In the genomic region with DNA sequence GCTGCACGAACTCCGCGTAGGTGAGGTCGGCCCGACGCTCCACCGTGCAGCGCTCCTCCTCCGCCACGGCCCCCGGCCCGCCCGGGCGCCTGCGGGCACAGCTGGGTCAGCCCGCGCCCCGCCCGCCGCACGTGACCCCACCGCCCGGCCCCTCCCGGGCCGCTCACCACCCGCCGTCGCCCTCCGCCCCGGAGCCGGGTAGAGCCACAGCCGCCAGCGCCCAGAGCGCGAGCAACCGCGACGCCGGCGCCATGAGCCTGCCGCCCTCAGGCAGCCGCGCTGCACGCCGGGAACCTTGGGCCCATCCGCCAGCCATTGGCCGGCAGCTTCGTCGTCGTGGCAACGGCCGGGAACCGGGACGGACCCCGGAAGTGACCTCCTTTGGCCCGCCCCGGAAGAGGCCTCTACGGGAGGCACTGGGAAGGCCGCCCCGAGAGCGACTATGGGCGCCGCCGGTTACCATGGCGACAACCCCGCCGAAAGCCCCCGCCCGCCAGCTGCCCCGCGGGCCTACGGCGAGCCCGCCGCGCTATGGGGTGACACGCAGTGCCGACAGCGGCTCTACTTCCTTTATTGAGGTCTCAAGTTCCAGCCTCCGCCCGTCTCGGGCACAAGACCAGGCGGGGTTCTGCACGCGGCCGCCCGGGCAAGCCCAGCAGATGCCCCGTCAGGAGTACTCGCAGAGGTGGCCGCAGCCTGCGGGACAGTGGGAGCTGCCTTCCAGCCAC, we compare ENCODE assay signal across 1 cellular context.
TF ChIP-seq lines count a peak whose summit lies in the region.

A gene with protein sequence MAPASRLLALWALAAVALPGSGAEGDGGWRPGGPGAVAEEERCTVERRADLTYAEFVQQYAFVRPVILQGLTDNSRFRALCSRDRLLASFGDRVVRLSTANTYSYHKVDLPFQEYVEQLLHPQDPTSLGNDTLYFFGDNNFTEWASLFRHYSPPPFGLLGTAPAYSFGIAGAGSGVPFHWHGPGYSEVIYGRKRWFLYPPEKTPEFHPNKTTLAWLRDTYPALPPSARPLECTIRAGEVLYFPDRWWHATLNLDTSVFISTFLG (minus strand): TSS at position 268 of the 728 bp plus-strand sequence. CDS start 15 bp downstream, at position 253.

TF ChIP-seq in HEK293, 187 proteins besides CTCF, POLR2A, EP300 and RAD21 (continued from another document and continues in another):
- TF ChIP-seq, protein P1, sequence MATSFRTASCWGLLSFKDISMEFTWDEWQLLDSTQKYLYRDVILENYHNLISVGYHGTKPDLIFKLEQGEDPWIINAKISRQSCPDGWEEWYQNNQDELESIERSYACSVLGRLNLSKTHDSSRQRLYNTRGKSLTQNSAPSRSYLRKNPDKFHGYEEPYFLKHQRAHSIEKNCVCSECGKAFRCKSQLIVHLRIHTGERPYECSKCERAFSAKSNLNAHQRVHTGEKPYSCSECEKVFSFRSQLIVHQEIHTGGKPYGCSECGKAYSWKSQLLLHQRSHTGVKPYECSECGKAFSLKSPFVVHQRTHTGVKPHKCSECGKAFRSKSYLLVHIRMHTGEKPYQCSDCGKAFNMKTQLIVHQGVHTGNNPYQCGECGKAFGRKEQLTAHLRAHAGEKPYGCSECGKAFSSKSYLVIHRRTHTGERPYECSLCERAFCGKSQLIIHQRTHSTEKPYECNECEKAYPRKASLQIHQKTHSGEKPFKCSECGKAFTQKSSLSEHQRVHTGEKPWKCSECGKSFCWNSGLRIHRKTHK (tag by site-specific recombination; IDR thresholded peaks at IDR 0.05) = no peak
- TF ChIP-seq YY1 (tag by site-specific recombination; IDR thresholded peaks at IDR 0.05) = peak; percentile 84
- no peak for TF ChIP-seq EGR2 (tag by site-specific recombination; IDR thresholded peaks at IDR 0.05; ENCODE audit: low read depth)
- peak; percentile 70 for TF ChIP-seq KLF7 (tag by site-specific recombination; IDR thresholded peaks at IDR 0.05; ENCODE audit: borderline replicate concordance)
- TF ChIP-seq ZNF561 (tag by site-specific recombination; IDR thresholded peaks at IDR 0.05; ENCODE audit: borderline replicate concordance) = peak; percentile 98
- no peak for TF ChIP-seq ZNF777 (tag by site-specific recombination; IDR thresholded peaks at IDR 0.05; ENCODE audit: borderline replicate concordance)
- peak; percentile 45 for TF ChIP-seq WT1 (tag by site-specific recombination; IDR thresholded peaks at IDR 0.05)
- 0 out of 2 replicates have a peak, but pooled peaks have one; percentile 3 for TF ChIP-seq ZBTB48 (tag by site-specific recombination; IDR thresholded peaks at IDR 0.05)
- peak; percentile 95 for TF ChIP-seq SP2 (tag by site-specific recombination; IDR thresholded peaks at IDR 0.05)
- no peak for TF ChIP-seq FEZF1 (tag by site-specific recombination; IDR thresholded peaks at IDR 0.05)
- TF ChIP-seq, protein P2, sequence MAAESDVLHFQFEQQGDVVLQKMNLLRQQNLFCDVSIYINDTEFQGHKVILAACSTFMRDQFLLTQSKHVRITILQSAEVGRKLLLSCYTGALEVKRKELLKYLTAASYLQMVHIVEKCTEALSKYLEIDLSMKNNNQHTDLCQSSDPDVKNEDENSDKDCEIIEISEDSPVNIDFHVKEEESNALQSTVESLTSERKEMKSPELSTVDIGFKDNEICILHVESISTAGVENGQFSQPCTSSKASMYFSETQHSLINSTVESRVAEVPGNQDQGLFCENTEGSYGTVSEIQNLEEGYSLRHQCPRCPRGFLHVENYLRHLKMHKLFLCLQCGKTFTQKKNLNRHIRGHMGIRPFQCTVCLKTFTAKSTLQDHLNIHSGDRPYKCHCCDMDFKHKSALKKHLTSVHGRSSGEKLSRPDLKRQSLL (tag by site-specific recombination; IDR thresholded peaks at IDR 0.05) = peak; percentile 92
- TF ChIP-seq, protein P3, sequence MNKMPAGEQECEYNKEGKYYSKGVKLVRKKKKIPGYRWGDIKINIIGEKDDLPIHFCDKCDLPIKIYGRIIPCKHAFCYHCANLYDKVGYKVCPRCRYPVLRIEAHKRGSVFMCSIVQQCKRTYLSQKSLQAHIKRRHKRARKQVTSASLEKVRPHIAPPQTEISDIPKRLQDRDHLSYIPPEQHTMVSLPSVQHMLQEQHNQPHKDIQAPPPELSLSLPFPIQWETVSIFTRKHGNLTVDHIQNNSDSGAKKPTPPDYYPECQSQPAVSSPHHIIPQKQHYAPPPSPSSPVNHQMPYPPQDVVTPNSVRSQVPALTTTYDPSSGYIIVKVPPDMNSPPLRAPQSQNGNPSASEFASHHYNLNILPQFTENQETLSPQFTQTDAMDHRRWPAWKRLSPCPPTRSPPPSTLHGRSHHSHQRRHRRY (tag by site-specific recombination; IDR thresholded peaks at IDR 0.05) = no peak
- TF ChIP-seq SP3 (tag by site-specific recombination; IDR thresholded peaks at IDR 0.05) = peak; percentile 89
- TF ChIP-seq, protein P4, sequence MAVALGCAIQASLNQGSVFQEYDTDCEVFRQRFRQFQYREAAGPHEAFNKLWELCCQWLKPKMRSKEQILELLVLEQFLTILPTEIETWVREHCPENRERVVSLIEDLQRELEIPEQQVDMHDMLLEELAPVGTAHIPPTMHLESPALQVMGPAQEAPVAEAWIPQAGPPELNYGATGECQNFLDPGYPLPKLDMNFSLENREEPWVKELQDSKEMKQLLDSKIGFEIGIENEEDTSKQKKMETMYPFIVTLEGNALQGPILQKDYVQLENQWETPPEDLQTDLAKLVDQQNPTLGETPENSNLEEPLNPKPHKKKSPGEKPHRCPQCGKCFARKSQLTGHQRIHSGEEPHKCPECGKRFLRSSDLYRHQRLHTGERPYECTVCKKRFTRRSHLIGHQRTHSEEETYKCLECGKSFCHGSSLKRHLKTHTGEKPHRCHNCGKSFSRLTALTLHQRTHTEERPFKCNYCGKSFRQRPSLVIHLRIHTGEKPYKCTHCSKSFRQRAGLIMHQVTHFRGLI (tag by site-specific recombination; IDR thresholded peaks at IDR 0.05) = peak; percentile 58; the same call in 1 of the 2 replicates
- no peak; the same call in 1 of the 2 replicates for TF ChIP-seq ZNF341 (tag by site-specific recombination; IDR thresholded peaks at IDR 0.05; ENCODE audit: low read depth)
- no peak; the same call in 1 of the 2 replicates for TF ChIP-seq ZNF660 (tag by site-specific recombination; IDR thresholded peaks at IDR 0.05)
- TF ChIP-seq KLF1 (tag by site-specific recombination; IDR thresholded peaks at IDR 0.05) = peak; percentile 86
- TF ChIP-seq, protein P5, sequence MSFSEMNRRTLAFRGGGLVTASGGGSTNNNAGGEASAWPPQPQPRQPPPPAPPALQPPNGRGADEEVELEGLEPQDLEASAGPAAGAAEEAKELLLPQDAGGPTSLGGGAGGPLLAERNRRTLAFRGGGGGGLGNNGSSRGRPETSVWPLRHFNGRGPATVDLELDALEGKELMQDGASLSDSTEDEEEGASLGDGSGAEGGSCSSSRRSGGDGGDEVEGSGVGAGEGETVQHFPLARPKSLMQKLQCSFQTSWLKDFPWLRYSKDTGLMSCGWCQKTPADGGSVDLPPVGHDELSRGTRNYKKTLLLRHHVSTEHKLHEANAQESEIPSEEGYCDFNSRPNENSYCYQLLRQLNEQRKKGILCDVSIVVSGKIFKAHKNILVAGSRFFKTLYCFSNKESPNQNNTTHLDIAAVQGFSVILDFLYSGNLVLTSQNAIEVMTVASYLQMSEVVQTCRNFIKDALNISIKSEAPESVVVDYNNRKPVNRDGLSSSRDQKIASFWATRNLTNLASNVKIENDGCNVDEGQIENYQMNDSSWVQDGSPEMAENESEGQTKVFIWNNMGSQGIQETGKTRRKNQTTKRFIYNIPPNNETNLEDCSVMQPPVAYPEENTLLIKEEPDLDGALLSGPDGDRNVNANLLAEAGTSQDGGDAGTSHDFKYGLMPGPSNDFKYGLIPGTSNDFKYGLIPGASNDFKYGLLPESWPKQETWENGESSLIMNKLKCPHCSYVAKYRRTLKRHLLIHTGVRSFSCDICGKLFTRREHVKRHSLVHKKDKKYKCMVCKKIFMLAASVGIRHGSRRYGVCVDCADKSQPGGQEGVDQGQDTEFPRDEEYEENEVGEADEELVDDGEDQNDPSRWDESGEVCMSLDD (tag by site-specific recombination; IDR thresholded peaks at IDR 0.05) = no peak
- TF ChIP-seq ZNF184 (tag by site-specific recombination; IDR thresholded peaks at IDR 0.05) = 0 out of 2 replicates have a peak, but pooled peaks have one; percentile 37
- TF ChIP-seq ZNF529 (tag by site-specific recombination; IDR thresholded peaks at IDR 0.05; ENCODE audit: insufficient replicate concordance) = no peak
- TF ChIP-seq ZNF654 (tag by site-specific recombination; IDR thresholded peaks at IDR 0.05; ENCODE audit: low read depth) = no peak
- TF ChIP-seq ZNF214 (tag by site-specific recombination; IDR thresholded peaks at IDR 0.05; ENCODE audit: borderline replicate concordance) = no peak
- peak; percentile 69 for TF ChIP-seq ZNF600 (tag by site-specific recombination; IDR thresholded peaks at IDR 0.05)
- peak; percentile 48; the same call in 1 of the 2 replicates for TF ChIP-seq ZBTB20 (tag by site-specific recombination; IDR thresholded peaks at IDR 0.05)
- TF ChIP-seq MYNN (tag by site-specific recombination; IDR thresholded peaks at IDR 0.05; ENCODE audit: borderline replicate concordance) = peak; percentile 60; the same call in 1 of the 2 replicates
- peak; percentile 79 for TF ChIP-seq ZNF335 (tag by site-specific recombination; conservative IDR thresholded peaks at IDR 0.05)
- no peak for TF ChIP-seq ZNF701 (tag by site-specific recombination; IDR thresholded peaks at IDR 0.05)
- TF ChIP-seq, protein P6, sequence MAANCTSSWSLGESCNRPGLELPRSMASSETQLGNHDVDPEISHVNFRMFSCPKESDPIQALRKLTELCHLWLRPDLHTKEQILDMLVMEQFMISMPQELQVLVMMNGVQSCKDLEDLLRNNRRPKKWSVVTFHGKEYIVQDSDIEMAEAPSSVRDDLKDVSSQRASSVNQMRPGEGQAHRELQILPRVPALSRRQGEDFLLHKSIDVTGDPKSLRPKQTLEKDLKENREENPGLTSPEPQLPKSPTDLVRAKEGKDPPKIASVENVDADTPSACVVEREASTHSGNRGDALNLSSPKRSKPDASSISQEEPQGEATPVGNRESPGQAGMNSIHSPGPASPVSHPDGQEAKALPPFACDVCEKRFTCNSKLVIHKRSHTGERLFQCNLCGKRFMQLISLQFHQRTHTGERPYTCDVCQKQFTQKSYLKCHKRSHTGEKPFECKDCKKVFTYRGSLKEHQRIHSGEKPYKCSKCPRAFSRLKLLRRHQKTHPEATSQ (tag by site-specific recombination; IDR thresholded peaks at IDR 0.05) = peak; percentile 8; the same call in 1 of the 2 replicates
- no peak for TF ChIP-seq ZNF555 (tag by site-specific recombination; conservative IDR thresholded peaks at IDR 0.05)
- TF ChIP-seq, protein P7, sequence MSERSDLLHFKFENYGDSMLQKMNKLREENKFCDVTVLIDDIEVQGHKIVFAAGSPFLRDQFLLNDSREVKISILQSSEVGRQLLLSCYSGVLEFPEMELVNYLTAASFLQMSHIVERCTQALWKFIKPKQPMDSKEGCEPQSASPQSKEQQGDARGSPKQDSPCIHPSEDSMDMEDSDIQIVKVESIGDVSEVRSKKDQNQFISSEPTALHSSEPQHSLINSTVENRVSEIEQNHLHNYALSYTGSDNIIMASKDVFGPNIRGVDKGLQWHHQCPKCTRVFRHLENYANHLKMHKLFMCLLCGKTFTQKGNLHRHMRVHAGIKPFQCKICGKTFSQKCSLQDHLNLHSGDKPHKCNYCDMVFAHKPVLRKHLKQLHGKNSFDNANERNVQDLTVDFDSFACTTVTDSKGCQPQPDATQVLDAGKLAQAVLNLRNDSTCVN (tag by site-specific recombination; optimal IDR thresholded peaks at IDR 0.05) = no peak
- peak; percentile 43 for TF ChIP-seq ZEB2 (tag by site-specific recombination; IDR thresholded peaks at IDR 0.05)
- TF ChIP-seq ZNF510 (tag by site-specific recombination; IDR thresholded peaks at IDR 0.05; ENCODE audit: insufficient replicate concordance) = no peak
- TF ChIP-seq, protein P8, sequence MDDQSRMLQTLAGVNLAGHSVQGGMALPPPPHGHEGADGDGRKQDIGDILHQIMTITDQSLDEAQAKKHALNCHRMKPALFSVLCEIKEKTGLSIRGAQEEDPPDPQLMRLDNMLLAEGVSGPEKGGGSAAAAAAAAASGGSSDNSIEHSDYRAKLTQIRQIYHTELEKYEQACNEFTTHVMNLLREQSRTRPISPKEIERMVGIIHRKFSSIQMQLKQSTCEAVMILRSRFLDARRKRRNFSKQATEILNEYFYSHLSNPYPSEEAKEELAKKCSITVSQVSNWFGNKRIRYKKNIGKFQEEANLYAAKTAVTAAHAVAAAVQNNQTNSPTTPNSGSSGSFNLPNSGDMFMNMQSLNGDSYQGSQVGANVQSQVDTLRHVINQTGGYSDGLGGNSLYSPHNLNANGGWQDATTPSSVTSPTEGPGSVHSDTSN (CRISPR knock-in tag; IDR thresholded peaks at IDR 0.05) = 0 out of 2 replicates have a peak, but pooled peaks have one; percentile 12
- TF ChIP-seq ZNF629 (tag by site-specific recombination; IDR thresholded peaks at IDR 0.05) = peak; percentile 67
- TF ChIP-seq, protein P9, sequence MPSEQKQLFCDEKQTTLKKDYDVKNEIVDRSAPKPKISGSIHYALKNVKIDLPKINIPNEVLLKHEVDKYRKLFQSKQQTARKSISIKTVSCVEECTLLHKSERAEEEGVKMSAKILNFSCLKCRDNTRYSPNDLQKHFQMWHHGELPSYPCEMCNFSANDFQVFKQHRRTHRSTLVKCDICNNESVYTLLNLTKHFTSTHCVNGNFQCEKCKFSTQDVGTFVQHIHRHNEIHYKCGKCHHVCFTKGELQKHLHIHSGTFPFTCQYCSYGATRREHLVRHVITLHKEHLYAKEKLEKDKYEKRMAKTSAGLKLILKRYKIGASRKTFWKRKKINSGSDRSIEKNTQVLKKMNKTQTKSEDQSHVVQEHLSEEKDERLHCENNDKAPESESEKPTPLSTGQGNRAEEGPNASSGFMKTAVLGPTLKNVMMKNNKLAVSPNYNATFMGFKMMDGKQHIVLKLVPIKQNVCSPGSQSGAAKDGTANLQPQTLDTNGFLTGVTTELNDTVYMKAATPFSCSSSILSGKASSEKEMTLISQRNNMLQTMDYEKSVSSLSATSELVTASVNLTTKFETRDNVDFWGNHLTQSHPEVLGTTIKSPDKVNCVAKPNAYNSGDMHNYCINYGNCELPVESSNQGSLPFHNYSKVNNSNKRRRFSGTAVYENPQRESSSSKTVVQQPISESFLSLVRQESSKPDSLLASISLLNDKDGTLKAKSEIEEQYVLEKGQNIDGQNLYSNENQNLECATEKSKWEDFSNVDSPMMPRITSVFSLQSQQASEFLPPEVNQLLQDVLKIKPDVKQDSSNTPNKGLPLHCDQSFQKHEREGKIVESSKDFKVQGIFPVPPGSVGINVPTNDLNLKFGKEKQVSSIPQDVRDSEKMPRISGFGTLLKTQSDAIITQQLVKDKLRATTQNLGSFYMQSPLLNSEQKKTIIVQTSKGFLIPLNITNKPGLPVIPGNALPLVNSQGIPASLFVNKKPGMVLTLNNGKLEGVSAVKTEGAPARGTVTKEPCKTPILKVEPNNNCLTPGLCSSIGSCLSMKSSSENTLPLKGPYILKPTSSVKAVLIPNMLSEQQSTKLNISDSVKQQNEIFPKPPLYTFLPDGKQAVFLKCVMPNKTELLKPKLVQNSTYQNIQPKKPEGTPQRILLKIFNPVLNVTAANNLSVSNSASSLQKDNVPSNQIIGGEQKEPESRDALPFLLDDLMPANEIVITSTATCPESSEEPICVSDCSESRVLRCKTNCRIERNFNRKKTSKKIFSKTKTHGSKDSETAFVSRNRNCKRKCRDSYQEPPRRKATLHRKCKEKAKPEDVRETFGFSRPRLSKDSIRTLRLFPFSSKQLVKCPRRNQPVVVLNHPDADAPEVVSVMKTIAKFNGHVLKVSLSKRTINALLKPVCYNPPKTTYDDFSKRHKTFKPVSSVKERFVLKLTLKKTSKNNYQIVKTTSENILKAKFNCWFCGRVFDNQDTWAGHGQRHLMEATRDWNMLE (tag by site-specific recombination; conservative IDR thresholded peaks at IDR 0.05; ENCODE audit: low read depth) = peak; percentile 69
- no peak for TF ChIP-seq ZSCAN16 (tag by site-specific recombination; IDR thresholded peaks at IDR 0.05)
- TF ChIP-seq KLF8 (tag by site-specific recombination; IDR thresholded peaks at IDR 0.05) = peak; percentile 26; the same call in 1 of the 2 replicates
